ENCODE assay signal across 7 cellular contexts in the genomic region with DNA sequence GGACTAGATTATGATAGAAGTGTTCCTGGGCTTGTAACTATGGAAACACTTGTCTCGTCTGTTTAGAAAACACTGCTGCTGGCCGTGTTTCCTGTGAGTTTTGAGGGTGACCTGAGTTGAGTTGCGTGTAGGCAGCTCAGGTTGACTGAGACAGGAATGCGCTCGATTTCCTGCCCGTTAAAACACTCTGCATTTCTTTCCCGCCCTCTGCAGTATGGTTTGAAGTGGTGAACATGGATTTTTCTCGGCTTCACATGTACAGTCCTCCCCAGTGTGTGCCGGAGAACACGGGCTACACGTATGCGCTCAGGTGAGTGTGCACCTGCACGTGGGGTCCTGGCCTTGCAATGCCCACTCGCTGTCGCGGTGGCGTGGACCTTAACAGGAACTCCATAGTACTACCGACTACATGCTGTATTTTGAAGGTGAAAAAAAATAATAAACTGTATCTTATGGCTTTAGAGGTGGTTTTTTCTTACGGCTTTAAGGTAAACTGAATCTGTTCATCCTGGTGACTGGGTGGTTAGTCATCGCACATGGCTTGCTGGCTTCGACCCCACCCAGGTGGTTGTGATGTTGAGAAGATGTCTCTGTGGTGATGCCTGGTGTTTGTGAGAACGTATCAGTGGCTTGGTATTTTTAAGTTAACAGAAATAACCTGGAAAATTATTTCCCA. TPM values are rescaled to one million over a fixed set of nuclear protein-coding genes. Genes with fewer than 3 reads are reported as not detected.
DNase-seq lines count a peak whose midpoint lies in the region; ATAC-seq lines count a peak whose summit lies in the region.

A gene with protein sequence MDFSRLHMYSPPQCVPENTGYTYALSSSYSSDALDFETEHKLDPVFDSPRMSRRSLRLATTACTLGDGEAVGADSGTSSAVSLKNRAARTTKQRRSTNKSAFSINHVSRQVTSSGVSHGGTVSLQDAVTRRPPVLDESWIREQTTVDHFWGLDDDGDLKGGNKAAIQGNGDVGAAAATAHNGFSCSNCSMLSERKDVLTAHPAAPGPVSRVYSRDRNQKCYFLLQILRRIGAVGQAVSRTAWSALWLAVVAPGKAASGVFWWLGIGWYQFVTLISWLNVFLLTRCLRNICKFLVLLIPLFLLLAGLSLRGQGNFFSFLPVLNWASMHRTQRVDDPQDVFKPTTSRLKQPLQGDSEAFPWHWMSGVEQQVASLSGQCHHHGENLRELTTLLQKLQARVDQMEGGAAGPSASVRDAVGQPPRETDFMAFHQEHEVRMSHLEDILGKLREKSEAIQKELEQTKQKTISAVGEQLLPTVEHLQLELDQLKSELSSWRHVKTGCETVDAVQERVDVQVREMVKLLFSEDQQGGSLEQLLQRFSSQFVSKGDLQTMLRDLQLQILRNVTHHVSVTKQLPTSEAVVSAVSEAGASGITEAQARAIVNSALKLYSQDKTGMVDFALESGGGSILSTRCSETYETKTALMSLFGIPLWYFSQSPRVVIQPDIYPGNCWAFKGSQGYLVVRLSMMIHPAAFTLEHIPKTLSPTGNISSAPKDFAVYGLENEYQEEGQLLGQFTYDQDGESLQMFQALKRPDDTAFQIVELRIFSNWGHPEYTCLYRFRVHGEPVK (plus strand): TSS at position 185 of the 676 bp plus-strand sequence. CDS start 49 bp downstream, at position 234.

- ATAC-seq in GM19395 (IDR thresholded peaks at IDR 0.05; ENCODE audit: unreplicated experiment) (peak; percentile 50), HG03520 (IDR thresholded peaks at IDR 0.05; ENCODE audit: unreplicated experiment) (peak; percentile 43)

- DNase-seq in activated CD4-positive, alpha-beta T cell treated with anti-CD3 and anti-CD28 coated beads, Interleukin-2, amount 50 U/mL, for 4 hours, result peak; percentile 71 to 73
- peak; percentile 48 for DNase-seq in effector CD4-positive, alpha-beta T cell
- DNase-seq in mucosa of gallbladder (ENCODE audit: low spot score) (no peak), UCSD-AML1 (lab: John Stamatoyannopoulos, UW; ENCODE audit: unreplicated experiment) (no peak)
- peak; percentile 67 for DNase-seq in stimulated activated naive CD4-positive, alpha-beta T cell treated with Interleukin-2 at 50 U/mL for 16 hours (lab: John Stamatoyannopoulos, UW)

RNA-seq across cellular contexts. Expression of the gene that starts here (rescaled TPM):
- 126 TPM for total RNA-seq in mucosa of gallbladder

Comparison
In these comparisons a context has a peak if more than half of its experiments do, and no peak if none do; other contexts are left out.
1. DNase-seq: peak in activated CD4-positive, alpha-beta T cell treated with anti-CD3 and anti-CD28 coated beads, Interleukin-2, amount 50 U/mL, for 4 hours (2 of 2), effector CD4-positive, alpha-beta T cell (single experiment) and stimulated activated naive CD4-positive, alpha-beta T cell treated with Interleukin-2 at 50 U/mL for 16 hours (single experiment); none in mucosa of gallbladder (single experiment) and UCSD-AML1 (single experiment).